ENCODE assay signal across 8 cellular contexts in the genomic region with DNA sequence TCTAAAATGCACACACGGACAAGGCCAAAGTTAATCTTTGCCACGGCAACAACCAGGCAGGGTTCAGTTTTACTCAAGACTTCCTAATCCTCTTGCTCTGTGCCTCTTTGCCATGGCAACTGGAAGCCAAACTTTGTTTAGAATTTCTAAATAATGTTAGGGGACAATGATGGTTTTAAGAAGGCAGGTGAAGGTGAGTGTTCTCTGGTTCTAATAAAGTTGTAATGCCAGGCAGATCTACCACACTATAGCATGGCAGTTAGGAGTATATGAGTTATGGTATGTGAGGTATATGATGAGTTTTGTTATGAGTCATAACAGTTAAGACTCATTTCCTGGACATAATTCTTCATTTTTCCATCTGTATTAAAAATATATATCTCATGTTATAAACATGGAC. TPM values are rescaled to one million over a fixed set of nuclear protein-coding genes. Genes with fewer than 3 reads are reported as not detected.
DNase-seq lines count a peak whose midpoint lies in the region; ATAC-seq and TF ChIP-seq lines count a peak whose summit lies in the region.

No MANE protein-coding gene starts in this region.

- POLR2A ChIA-PET in SK-N-SH (lab: Yijun Ruan, JAX) = no interaction called here

- H3K4me2 ChIP-seq in SK-N-SH = no peak overlapping the region

- no peaks in the 10 kb centered on the region for H4K20me1 ChIP-seq in SK-N-SH (ENCODE audit: insufficient read depth)

- TF ChIP-seq RAD21 in SK-N-SH (IDR thresholded peaks at IDR 0.05; ENCODE audit: low read length) = no peak

- H3K9me2 ChIP-seq in SK-N-SH = no peaks in the 10 kb centered on the region

- 100% methylated on average over 2 of the region's 2 CpGs for WGBS in SK-N-SH (ENCODE audit: low lambda C conversion rate)

- peak; percentile 81 to 85 for ATAC-seq in activated CD4-positive, CD25-positive, alpha-beta regulatory T cell treated with anti-CD3 and anti-CD28 coated beads, Interleukin-2, amount 50 U/mL, for 24 hours
- peak; percentile 62 for ATAC-seq in HG02981 (IDR thresholded peaks at IDR 0.05; ENCODE audit: unreplicated experiment)
- ATAC-seq in mucosa of descending colon = peak; percentile 43

- H3K4me1 ChIP-seq in SK-N-SH (ENCODE audit: control insufficient read depth in 1 of 2, insufficient read depth in 2 of 2, low read depth in 1 of 2, low read length in 1 of 2) (peaks cover 1 to 9% of the 10 kb centered on the region in 2 experiments; a peak in 2 of 4 replicates), mucosa of descending colon (ENCODE audit: low read depth) (no peaks in the 10 kb centered on the region)

- peak in 1 of 2 experiments; percentile 59; a peak in 1 of 4 replicates for TF ChIP-seq EP300 in SK-N-SH (IDR thresholded peaks at IDR 0.05; ENCODE audit: borderline replicate concordance in 1 of 2, low read depth in 1 of 2, low read length in 1 of 2)

- no peak for DNase-seq in activated CD4-positive, CD25-positive, alpha-beta regulatory T cell treated with anti-CD3 and anti-CD28 coated beads, Interleukin-2, amount 50 U/mL, for 72 hours
- DNase-seq in SK-N-SH (no peak), mucosa of descending colon (no peak), NCI-H524 treated with DMSO at 0.1 percent for 48 hours (lab: John Stamatoyannopoulos, UW) (no peak), GM19240 (ENCODE audit: insufficient read length, low spot score) (no peak), GM19238 (ENCODE audit: insufficient read length, low spot score) (no peak)

- no peaks in the 10 kb centered on the region for H3K36me3 ChIP-seq in SK-N-SH (replicated peaks in 1 of 2; ENCODE audit: control insufficient read depth in 1 of 2, insufficient read depth in 2 of 2, low read length in 1 of 2)
- no peaks in the 10 kb centered on the region for H3K36me3 ChIP-seq in mucosa of descending colon (ENCODE audit: low read depth)

- no peak overlapping the region for H3K4me3 ChIP-seq in SK-N-SH (ENCODE audit: low read depth in 2 of 2, low read length in 1 of 2)
- H3K4me3 ChIP-seq in mucosa of descending colon = no peak overlapping the region

- peak overlapping the region in 1 of 2 experiments; percentile 40; a peak in 2 of 4 replicates for H3K27ac ChIP-seq in SK-N-SH (ENCODE audit: low read depth in 2 of 2, low read length in 1 of 2)

- no peaks in the 10 kb centered on the region for H3K27me3 ChIP-seq in SK-N-SH (ENCODE audit: insufficient read depth)

- no peaks in the 10 kb centered on the region for H3K79me2 ChIP-seq in SK-N-SH (ENCODE audit: insufficient read depth)

- CTCF ChIA-PET in SK-N-SH (lab: Yijun Ruan, JAX) = no interaction called here

- no peak overlapping the region for H2AFZ ChIP-seq in SK-N-SH (ENCODE audit: low read depth)

- no peak overlapping the region for H3K9ac ChIP-seq in SK-N-SH

- intact Hi-C loops in mucosa of descending colon (cut with DNase I, micrococcal nuclease) = no loop called here

- peaks cover 6% of the 10 kb centered on the region for H3F3A ChIP-seq in SK-N-SH (replicated peaks; ENCODE audit: insufficient read depth)

- H3K9me3 ChIP-seq in SK-N-SH (peaks cover 6% of the 10 kb centered on the region; the same call in 1 of the 2 replicates), mucosa of descending colon (no peaks in the 10 kb centered on the region)

- TF ChIP-seq CTCF in SK-N-SH (IDR thresholded peaks at IDR 0.05) (no peak), mucosa of descending colon (IDR thresholded peaks at IDR 0.05) (no peak)

TF ChIP-seq in SK-N-SH, 30 proteins besides CTCF, POLR2A, EP300 and RAD21:
- TF ChIP-seq RCOR1 (IDR thresholded peaks at IDR 0.05; ENCODE audit: low read length) (no peak), JUND (IDR thresholded peaks at IDR 0.05) (peak; percentile 53; the same call in 1 of the 2 replicates), MEF2A (IDR thresholded peaks at IDR 0.05; ENCODE audit: borderline replicate concordance, low read depth) (no peak), FOSL2 (IDR thresholded peaks at IDR 0.05; ENCODE audit: borderline replicate concordance, low read depth) (peak; percentile 68; the same call in 1 of the 2 replicates), TCF12 (IDR thresholded peaks at IDR 0.05) (peak; percentile 63)
- TF ChIP-seq, protein P1, sequence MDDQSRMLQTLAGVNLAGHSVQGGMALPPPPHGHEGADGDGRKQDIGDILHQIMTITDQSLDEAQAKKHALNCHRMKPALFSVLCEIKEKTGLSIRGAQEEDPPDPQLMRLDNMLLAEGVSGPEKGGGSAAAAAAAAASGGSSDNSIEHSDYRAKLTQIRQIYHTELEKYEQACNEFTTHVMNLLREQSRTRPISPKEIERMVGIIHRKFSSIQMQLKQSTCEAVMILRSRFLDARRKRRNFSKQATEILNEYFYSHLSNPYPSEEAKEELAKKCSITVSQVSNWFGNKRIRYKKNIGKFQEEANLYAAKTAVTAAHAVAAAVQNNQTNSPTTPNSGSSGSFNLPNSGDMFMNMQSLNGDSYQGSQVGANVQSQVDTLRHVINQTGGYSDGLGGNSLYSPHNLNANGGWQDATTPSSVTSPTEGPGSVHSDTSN (IDR thresholded peaks at IDR 0.05) = peak; percentile 50; the same call in 1 of the 2 replicates

RNA-seq across cellular contexts. Expression of a gene that starts 2.7 kb away (rescaled TPM):
- 0.03 and 0.11 TPM in 2 replicates for polyA plus RNA-seq in SK-N-SH (2012; rRNA removed)
- 0.05 and 0.06 TPM in 2 replicates for polyA plus RNA-seq in SK-N-SH (2012; cell fraction: cytosol; rRNA removed)
- polyA plus RNA-seq in SK-N-SH (2012; cell fraction: nucleus; rRNA removed) = 0.10 TPM in 1 of 2 replicates, not detected in the other
- 10 to 100 TPM; 17.9 to 29.4 (median 18.0) TPM for total RNA-seq in mucosa of descending colon
